ENCODE assay signal across 10 cellular contexts in the genomic region with DNA sequence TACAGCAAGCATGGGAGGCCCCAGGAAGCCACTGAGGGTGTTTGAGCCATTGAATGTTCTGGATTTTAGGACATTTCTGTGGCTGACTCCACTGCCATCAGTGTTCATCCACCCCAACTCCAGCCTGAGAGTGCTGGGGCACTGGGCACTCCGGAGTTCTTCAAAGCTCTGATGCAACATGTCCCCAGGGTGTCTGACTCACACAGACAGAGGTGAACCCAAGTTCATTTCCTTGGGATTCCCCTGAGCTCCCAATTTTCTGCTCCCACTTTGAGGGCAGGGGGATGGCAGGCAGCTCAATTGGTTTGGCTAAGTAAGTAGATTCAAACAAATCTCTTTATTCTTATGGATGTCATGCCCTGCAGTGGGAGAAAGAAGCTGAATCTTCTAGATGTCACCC. TPM values are rescaled to one million over a fixed set of nuclear protein-coding genes. Genes with fewer than 3 reads are reported as not detected.
DNase-seq lines count a peak whose midpoint lies in the region; ATAC-seq, FAIRE-seq and TF ChIP-seq lines count a peak whose summit lies in the region.
"Had no signal": no experiment of that assay in that cellular context is flagged by ENCODE, and none has a peak within 500 bp of the region (broad histone marks: within the 10 kb centered on the region; RNA-seq: fewer than 3 reads in every experiment).

No MANE protein-coding gene starts in this region.

- H2AFZ ChIP-seq in H9 (ENCODE audit: low read length) = no peak overlapping the region

- no peak overlapping the region for H2BK5ac ChIP-seq in H9 (ENCODE audit: insufficient read length, low read length)

- no peak overlapping the region for H3T11ph ChIP-seq in H9 (ENCODE audit: low read length)

- no peak overlapping the region for H2BK15ac ChIP-seq in H9 (ENCODE audit: low read depth, low read length)

- no peak overlapping the region for H3K4ac ChIP-seq in H9 (ENCODE audit: low read depth, low read length)

- peaks cover 47 to 57% of the 10 kb centered on the region in 2 experiments for H3K4me1 Mint-ChIP-seq in H9
- peaks cover 2% of the 10 kb centered on the region for H3K4me1 Mint-ChIP-seq in activated naive CD8-positive, alpha-beta T cell treated with anti-CD3 and anti-CD28 coated beads, Interleukin-2, amount 50 U/mL, for 24 hours
- H3K4me1 Mint-ChIP-seq: activated CD8-positive, alpha-beta memory T cell treated with anti-CD3 and anti-CD28 coated beads, Interleukin-2, amount 10 ng/mL, durations not matched to agents 7 days and 5 days had no signal

- no peaks in the 10 kb centered on the region for H3K9me3 Mint-ChIP-seq in H9
- no peaks in the 10 kb centered on the region for H3K9me3 Mint-ChIP-seq in activated naive CD8-positive, alpha-beta T cell treated with anti-CD3 and anti-CD28 coated beads, Interleukin-2, amount 50 U/mL, for 24 hours

- no peak overlapping the region for H4K91ac ChIP-seq in H9 (ENCODE audit: insufficient read length, low read depth, low read length)

- H3K27me3 Mint-ChIP-seq in H9 (ENCODE audit: low read depth) = peaks cover 27% of the 10 kb centered on the region
- H3K27me3 Mint-ChIP-seq in activated naive CD8-positive, alpha-beta T cell treated with anti-CD3 and anti-CD28 coated beads, Interleukin-2, amount 50 U/mL, for 24 hours = no peaks in the 10 kb centered on the region

- peak; percentile 40 for DNase-seq in HCEC 1CT
- peak; percentile 63 for DNase-seq in T1000 (lab: John Stamatoyannopoulos, UW)
- DNase-seq in foreskin fibroblast = peak; percentile 66 to 86
- peak; percentile 33 for DNase-seq in small intestine
- no peak for DNase-seq in H9
- no peak for DNase-seq in activated naive CD8-positive, alpha-beta T cell treated with anti-CD3 and anti-CD28 coated beads, Interleukin-2, amount 50 U/mL, for 24 hours
- DNase-seq: activated CD8-positive, alpha-beta memory T cell treated with anti-CD3 and anti-CD28 coated beads, Interleukin-2, amount 10 ng/mL, durations not matched to agents 7 days and 5 days had no signal

- FAIRE-seq in small intestine (lab: Jason Lieb, UNC) = no peak

- peaks cover 0 to 4% (median 2%) of the 10 kb centered on the region in 3 experiments; a peak in 3 of 7 replicates for H3K36me3 Mint-ChIP-seq in H9 (ENCODE audit: insufficient read depth in 1 of 3, low read depth in 3 of 3)
- no peaks in the 10 kb centered on the region for H3K36me3 Mint-ChIP-seq in activated naive CD8-positive, alpha-beta T cell treated with anti-CD3 and anti-CD28 coated beads, Interleukin-2, amount 50 U/mL, for 24 hours (ENCODE audit: low read depth)
- H3K36me3 Mint-ChIP-seq: activated CD8-positive, alpha-beta memory T cell treated with anti-CD3 and anti-CD28 coated beads, Interleukin-2, amount 10 ng/mL, durations not matched to agents 7 days and 5 days had no signal

- no peak overlapping the region for H2BK20ac ChIP-seq in H9 (ENCODE audit: low read depth, low read length, poor library complexity, severe bottlenecking)

- H3K27me3 ChIP-seq in small intestine (ENCODE audit: control insufficient read depth in 2 of 2, insufficient read depth in 2 of 2, low read length in 2 of 2) (no peaks in the 10 kb centered on the region), H9 (ENCODE audit: insufficient read depth, low read length) (no peaks in the 10 kb centered on the region)

- 11 to 32% (median 24%) methylated on average over 1 of the region's 1 CpG for WGBS in small intestine, 3 donors
- WGBS in H9 (ENCODE audit: extremely low coverage, insufficient read length, low lambda C conversion rate) = no CpG with 5 or more reads among the region's 1 CpG

- H2BK12ac ChIP-seq in H9 (ENCODE audit: insufficient read length, low read depth, low read length) = no peak overlapping the region

- H3K27ac Mint-ChIP-seq in H9 = no peak overlapping the region
- no peak overlapping the region for H3K27ac Mint-ChIP-seq in activated naive CD8-positive, alpha-beta T cell treated with anti-CD3 and anti-CD28 coated beads, Interleukin-2, amount 50 U/mL, for 24 hours
- H3K27ac Mint-ChIP-seq: activated CD8-positive, alpha-beta memory T cell treated with anti-CD3 and anti-CD28 coated beads, Interleukin-2, amount 10 ng/mL, durations not matched to agents 7 days and 5 days had no signal

- H3K18ac ChIP-seq in H9 (ENCODE audit: insufficient read length, low read depth, low read length) = no peak overlapping the region

- no peak overlapping the region for H2AK5ac ChIP-seq in H9 (ENCODE audit: insufficient read length, low read length)

- no peak overlapping the region for H4K5ac ChIP-seq in H9 (ENCODE audit: insufficient read length, low read depth, low read length)

- H3K27ac ChIP-seq in small intestine (ENCODE audit: low read depth in 1 of 2, low read length in 1 of 2) = no peak overlapping the region
- no peak overlapping the region for H3K27ac ChIP-seq in H9 (ENCODE audit: insufficient read length, low read depth, low read length)

- no peaks in the 10 kb centered on the region for H3K36me3 ChIP-seq in small intestine (ENCODE audit: control insufficient read depth in 2 of 2, insufficient read depth in 2 of 2, low read length in 2 of 2)

- H3K4me3 Mint-ChIP-seq in H9 = no peak overlapping the region
- H3K4me3 Mint-ChIP-seq in activated naive CD8-positive, alpha-beta T cell treated with anti-CD3 and anti-CD28 coated beads, Interleukin-2, amount 50 U/mL, for 24 hours = no peak overlapping the region
- H3K4me3 Mint-ChIP-seq: activated CD8-positive, alpha-beta memory T cell treated with anti-CD3 and anti-CD28 coated beads, Interleukin-2, amount 10 ng/mL, durations not matched to agents 7 days and 5 days had no signal

- no peak overlapping the region for H3K56ac ChIP-seq in H9 (ENCODE audit: insufficient read length, low read depth, low read length)

- no peak for TF ChIP-seq CTCF in foreskin fibroblast (IDR thresholded peaks at IDR 0.05; ENCODE audit: low read depth, low read length)
- TF ChIP-seq CTCF in H9 (conservative IDR thresholded peaks at IDR 0.05) = no peak

- H3K79me2 ChIP-seq in H9 (ENCODE audit: insufficient read depth, low read length) = no peaks in the 10 kb centered on the region

- no peak overlapping the region for H3K4me2 ChIP-seq in H9 (ENCODE audit: insufficient read depth, insufficient read length, low read length)

- H3K9me3 ChIP-seq in small intestine (ENCODE audit: control insufficient read depth, low read depth) (no peaks in the 10 kb centered on the region), H9 (ENCODE audit: control insufficient read depth, low read depth, low read length) (no peaks in the 10 kb centered on the region)

- no peak overlapping the region for H3K14ac ChIP-seq in H9 (ENCODE audit: insufficient read depth, low read length)

- peak overlapping the region; percentile 42 to 46 for H3K4me3 ChIP-seq in foreskin fibroblast (ENCODE audit: low read depth in 1 of 2, low read length in 2 of 2)
- H3K4me3 ChIP-seq in small intestine (ENCODE audit: low read depth in 1 of 2, low read length in 2 of 2) = no peak overlapping the region

- no peak overlapping the region for H3K23ac ChIP-seq in H9 (ENCODE audit: insufficient read length, low read depth, low read length)

- ATAC-seq in HG03439 (IDR thresholded peaks at IDR 0.05; ENCODE audit: unreplicated experiment) (no peak), GM18907 (IDR thresholded peaks at IDR 0.05; ENCODE audit: unreplicated experiment) (no peak)
- ATAC-seq in activated naive CD8-positive, alpha-beta T cell treated with anti-CD3 and anti-CD28 coated beads, Interleukin-2, amount 50 U/mL, for 24 hours = no peak
- ATAC-seq: activated CD8-positive, alpha-beta memory T cell treated with anti-CD3 and anti-CD28 coated beads, Interleukin-2, amount 10 ng/mL, durations not matched to agents 7 days and 5 days had no signal

- no peaks in the 10 kb centered on the region for H4K20me1 ChIP-seq in H9 (ENCODE audit: control insufficient read depth, insufficient read depth, insufficient read length)

- H3K4me1 ChIP-seq in small intestine (ENCODE audit: control insufficient read depth in 2 of 2, insufficient read depth in 1 of 2, low read depth in 1 of 2, low read length in 1 of 2) (no peaks in the 10 kb centered on the region), H9 (ENCODE audit: insufficient read depth, low read length) (peaks cover 18% of the 10 kb centered on the region; the same call in 1 of the 2 replicates)

- H2BK120ac ChIP-seq in H9 (ENCODE audit: low read depth, low read length, poor library complexity, severe bottlenecking) = no peak overlapping the region

- no peaks in the 10 kb centered on the region for H3K79me1 ChIP-seq in H9 (ENCODE audit: insufficient read depth, low read depth, low read length, poor library complexity, severe bottlenecking)

- no peak overlapping the region for H3K9ac ChIP-seq in H9 (ENCODE audit: extremely low read depth, insufficient read length, low read length)

- no peak overlapping the region for H4K8ac ChIP-seq in H9 (replicated peaks; ENCODE audit: insufficient read length, low read depth, low read length)

- peaks cover 11% of the 10 kb centered on the region for H3K23me2 ChIP-seq in H9 (ENCODE audit: insufficient read length, low read depth, low read length, poor library complexity, severe bottlenecking)

RNA-seq across cellular contexts. Expression of a gene that starts 2.2 kb away (rescaled TPM):
- polyA plus RNA-seq in small intestine = under 1 TPM in 1 of 3 donors, not detected in 2; 0.27 TPM
- total RNA-seq in H9 (2021) = 11.2 and 12.8 TPM in 2 replicates
- total RNA-seq: mononuclear cell had no signal

RNA-seq across cellular contexts. Expression of a gene that starts 26.9 kb away (rescaled TPM):
- polyA plus RNA-seq in small intestine = 10 to 100 TPM in 1 of 3 donors, 1 to 10 TPM in 1, under 1 TPM in 1; 0.45 to 10.5 (median 1.1) TPM
- total RNA-seq in H9 (2021) = 0.11 and 0.35 TPM in 2 replicates
- total RNA-seq: activated CD8-positive, alpha-beta memory T cell treated with anti-CD3 and anti-CD28 coated beads, Interleukin-2, amount 10 ng/mL, durations not matched to agents 7 days and 5 days; mononuclear cell had no signal

RNA-seq across cellular contexts. Expression of a gene that starts 35.7 kb away (rescaled TPM):
- polyA plus RNA-seq in small intestine = under 1 TPM in 1 of 3 donors, not detected in 2; 0.01 TPM
- total RNA-seq in H9 (2021) = 4.5 and 4.6 TPM in 2 replicates
- total RNA-seq: activated CD8-positive, alpha-beta memory T cell treated with anti-CD3 and anti-CD28 coated beads, Interleukin-2, amount 10 ng/mL, durations not matched to agents 7 days and 5 days; mononuclear cell had no signal

Comparison
In these comparisons a context has a peak if more than half of its experiments do, and no peak if none do; other contexts are left out.
1. DNase-seq: peak in HCEC 1CT (single experiment), T1000 (single experiment), foreskin fibroblast (2 of 2) and small intestine (single experiment); none in H9 (single experiment) and activated naive CD8-positive, alpha-beta T cell treated with anti-CD3 and anti-CD28 coated beads, Interleukin-2, amount 50 U/mL, for 24 hours (single experiment).
2. H3K4me3 ChIP-seq: peak in foreskin fibroblast (2 of 2); none in small intestine (0 of 2).